Comparison of ENCODE assay signal across 8 cellular contexts in genomic region chr15:21284353-21284752, GRCh38.
DNase-seq lines count a peak whose midpoint lies in the region; ATAC-seq, FAIRE-seq and TF ChIP-seq lines count a peak whose summit lies in the region.
"Not testable (repeated sequence)": the region's sequence is repeated elsewhere in the genome, so short reads cannot be mapped to it uniquely, and the experiment has no call there.

No MANE protein-coding gene starts in this region.

- not testable (repeated sequence) for H3K4me3 ChIP-seq in epithelial cell of proximal tubule (ENCODE audit: low read depth, low read length); lung

- H3K9me3 ChIP-seq in lung (ENCODE audit: control insufficient read depth in 2 of 2, insufficient read depth in 1 of 2, low read length in 1 of 2): not testable (repeated sequence)

- not testable (repeated sequence) for H3K4me1 ChIP-seq in lung (ENCODE audit: control insufficient read depth in 2 of 2, insufficient read depth in 2 of 2, low read length in 2 of 2)

- H3K27me3 ChIP-seq in lung (ENCODE audit: control insufficient read depth, insufficient read depth): not testable (repeated sequence)

- peak; percentile 7 for TF ChIP-seq CTCF in epithelial cell of proximal tubule (conservative IDR thresholded peaks at IDR 0.05; ENCODE audit: low read depth, low read length)
- not testable (repeated sequence) for TF ChIP-seq CTCF in lung (IDR thresholded peaks at IDR 0.05; ENCODE audit: control extremely low read depth, extremely low read depth)

- FAIRE-seq in TTC549 (lab: Jason Lieb, UNC): peak; percentile 97
- peak; percentile 53 for FAIRE-seq in urothelium cell line (lab: Jason Lieb, UNC)

- peak; percentile 66 for ATAC-seq in GM18511 (IDR thresholded peaks at IDR 0.05; ENCODE audit: unreplicated experiment)
- ATAC-seq in GM19463 (IDR thresholded peaks at IDR 0.05; ENCODE audit: unreplicated experiment): peak; percentile 53
- peak; percentile 44 for ATAC-seq in HG02623 (IDR thresholded peaks at IDR 0.05; ENCODE audit: unreplicated experiment)
- ATAC-seq in HG03342 (IDR thresholded peaks at IDR 0.05; ENCODE audit: unreplicated experiment): peak; percentile 50
- peak; percentile 66 for ATAC-seq in lung (ENCODE audit: insufficient read depth, low FRiP score)

- 14 to 32% methylated on average over 1 of the region's 2 CpGs for WGBS in lung, 2 donors

- not testable (repeated sequence) for DNase-seq in epithelial cell of proximal tubule (ENCODE audit: low read depth); lung (ENCODE audit: low spot score); urothelium cell line (ENCODE audit: low spot score)

- H3K36me3 ChIP-seq in lung (ENCODE audit: control insufficient read depth in 2 of 2, insufficient read depth in 2 of 2, low read length in 2 of 2): not testable (repeated sequence)

- H3K27ac ChIP-seq in lung (ENCODE audit: low read depth in 1 of 2, low read length in 1 of 2): not testable (repeated sequence)
